9 cellular contexts compared by ENCODE assay signal in genomic region chr1:168112673-168113305, GRCh38. TPM values are rescaled to one million over a fixed set of nuclear protein-coding genes. Genes with fewer than 3 reads are reported as not detected.
DNase-seq lines count a peak whose midpoint lies in the region; ATAC-seq and TF ChIP-seq lines count a peak whose summit lies in the region.
"Had no signal": no experiment of that assay in that cellular context is flagged by ENCODE, and none has a peak within 500 bp of the region (broad histone marks: within the 10 kb centered on the region; RNA-seq: fewer than 3 reads in every experiment).

No MANE protein-coding gene starts in this region.

- WGBS in gastroesophageal sphincter (ENCODE audit: low coverage in 1 of 2), 2 donors = 89 to 100% methylated on average over 2 to 5 of the region's 6 CpGs

- no peak for TF ChIP-seq CTCF in AG04450 (IDR thresholded peaks at IDR 0.05; ENCODE audit: low read depth, low read length)
- TF ChIP-seq CTCF in gastroesophageal sphincter (IDR thresholded peaks at IDR 0.05) = no peak

- H3K4me1 ChIP-seq in gastroesophageal sphincter = no peaks in the 10 kb centered on the region

- ATAC-seq in HG02610 (IDR thresholded peaks at IDR 0.05; ENCODE audit: unreplicated experiment) (peak; percentile 88), gastroesophageal sphincter (no peak)

- POLR2A ChIA-PET in AG04450 (lab: Yijun Ruan, JAX) = no interaction called here

- no peak for TF ChIP-seq EP300 in gastroesophageal sphincter (IDR thresholded peaks at IDR 0.05)

- H3K27ac ChIP-seq in AG04450 (ENCODE audit: low read depth, low read length) (no peak overlapping the region), gastroesophageal sphincter (no peak overlapping the region)

- CTCF ChIA-PET in AG04450 (lab: Charles Lee) = interaction anchor here (0.9 to 2.4 kb wide), 2 partner anchors 28 to 31 kb away, joined by 4 to 9 read pairs; no protein-coding TSS in a partner anchor

- H3K36me3 ChIP-seq in gastroesophageal sphincter = peaks cover 0 to 28% of the 10 kb centered on the region in 2 donors

- no peaks in the 10 kb centered on the region for H3K27me3 ChIP-seq in AG04450 (ENCODE audit: control insufficient read depth, insufficient read depth, low read length)
- H3K27me3 ChIP-seq in gastroesophageal sphincter = no peaks in the 10 kb centered on the region

- peak; percentile 36 for DNase-seq in AG04450 (ENCODE audit: low read depth, low spot score)
- DNase-seq in SHP77 (lab: John Stamatoyannopoulos, UW) = peak; percentile 69 to 79
- peak; percentile 45 for DNase-seq in dedifferentiated amniotic fluid mesenchymal stem cell (ENCODE audit: extremely low spot score)
- DNase-seq in stimulated activated CD4-positive, alpha-beta T cell treated with anti-CD3 and anti-CD28 coated beads, Interleukin-1b, Interleukin-23, amount 100 ng/mL, for 48 hours = peak; percentile 66
- no peak for DNase-seq in pons (ENCODE audit: low spot score)
- no peak for DNase-seq in T-helper 9 cell

- H3K4me3 ChIP-seq in AG04450 (ENCODE audit: low read depth, low read length) (no peak overlapping the region), gastroesophageal sphincter (no peak overlapping the region)
- H3K4me3 ChIP-seq: skin epidermis had no signal

- TF ChIP-seq POLR2A in gastroesophageal sphincter (IDR thresholded peaks at IDR 0.05) = no peak

- H3K9me3 ChIP-seq in AG04450 (ENCODE audit: control insufficient read depth, insufficient read depth, low read length) = no peaks in the 10 kb centered on the region
- H3K9me3 ChIP-seq in gastroesophageal sphincter = no peaks in the 10 kb centered on the region

RNA-seq across cellular contexts. Expression of gene GPR161, which starts 23.9 kb away (rescaled TPM):
- 14.1 and 19.4 TPM in 2 replicates for polyA plus RNA-seq in AG04450 (2011; rRNA removed)
- 40.5 and 61.6 TPM in 2 replicates for polyA minus RNA-seq in AG04450 (2011; rRNA and poly(A)+ RNA removed)
- 10 to 100 TPM; 17.4 to 36.9 (median 20.1) TPM for total RNA-seq in gastroesophageal sphincter

Comparison
In these comparisons a context has a peak if more than half of its experiments do, and no peak if none do; other contexts are left out.
1. DNase-seq: peak in AG04450 (single experiment), SHP77 (2 of 2), dedifferentiated amniotic fluid mesenchymal stem cell (single experiment) and stimulated activated CD4-positive, alpha-beta T cell treated with anti-CD3 and anti-CD28 coated beads, Interleukin-1b, Interleukin-23, amount 100 ng/mL, for 48 hours (single experiment); none in pons (single experiment) and T-helper 9 cell (single experiment).